Comparison of ENCODE assay signal across 1 cellular context in the genomic region with DNA sequence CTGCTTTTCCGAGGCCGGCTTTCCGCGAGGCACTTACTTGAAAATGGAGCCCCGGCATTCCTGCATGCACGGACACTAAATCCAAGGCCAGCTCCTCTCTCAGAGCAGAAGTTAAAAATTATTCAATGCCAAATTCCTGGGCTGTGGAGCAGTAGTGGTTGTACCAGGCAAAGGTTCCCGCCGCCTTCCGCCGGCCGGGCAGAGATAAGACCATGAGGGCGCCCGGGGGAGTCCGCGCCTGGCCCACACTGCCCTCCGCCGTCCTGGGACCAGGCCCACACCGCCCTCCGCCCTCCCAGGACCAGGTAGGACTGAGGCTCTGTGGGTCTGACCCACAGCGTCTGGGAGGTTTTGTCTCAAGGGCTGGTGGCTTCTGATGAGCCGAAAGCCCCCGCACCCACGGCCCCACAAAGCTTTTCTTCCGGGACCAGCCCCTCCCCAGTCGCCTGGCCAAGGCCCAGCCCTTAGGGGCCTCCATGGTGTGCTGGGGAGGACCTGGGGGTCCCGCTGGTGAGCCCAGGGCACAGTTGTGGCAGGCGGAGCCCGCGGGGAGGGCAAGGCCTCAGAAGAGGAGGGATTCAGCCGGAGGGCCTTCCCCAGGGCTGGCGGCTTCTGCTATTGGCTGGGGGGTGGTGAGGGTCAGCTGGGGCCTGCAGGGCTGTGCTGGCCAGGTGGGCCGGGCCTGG.
TF ChIP-seq lines count a peak whose summit lies in the region.

No MANE protein-coding gene starts in this region.

TF ChIP-seq in HepG2, 621 proteins besides CTCF, POLR2A, EP300 and RAD21 (continued from another document and continues in another):
- TF ChIP-seq, protein P1, sequence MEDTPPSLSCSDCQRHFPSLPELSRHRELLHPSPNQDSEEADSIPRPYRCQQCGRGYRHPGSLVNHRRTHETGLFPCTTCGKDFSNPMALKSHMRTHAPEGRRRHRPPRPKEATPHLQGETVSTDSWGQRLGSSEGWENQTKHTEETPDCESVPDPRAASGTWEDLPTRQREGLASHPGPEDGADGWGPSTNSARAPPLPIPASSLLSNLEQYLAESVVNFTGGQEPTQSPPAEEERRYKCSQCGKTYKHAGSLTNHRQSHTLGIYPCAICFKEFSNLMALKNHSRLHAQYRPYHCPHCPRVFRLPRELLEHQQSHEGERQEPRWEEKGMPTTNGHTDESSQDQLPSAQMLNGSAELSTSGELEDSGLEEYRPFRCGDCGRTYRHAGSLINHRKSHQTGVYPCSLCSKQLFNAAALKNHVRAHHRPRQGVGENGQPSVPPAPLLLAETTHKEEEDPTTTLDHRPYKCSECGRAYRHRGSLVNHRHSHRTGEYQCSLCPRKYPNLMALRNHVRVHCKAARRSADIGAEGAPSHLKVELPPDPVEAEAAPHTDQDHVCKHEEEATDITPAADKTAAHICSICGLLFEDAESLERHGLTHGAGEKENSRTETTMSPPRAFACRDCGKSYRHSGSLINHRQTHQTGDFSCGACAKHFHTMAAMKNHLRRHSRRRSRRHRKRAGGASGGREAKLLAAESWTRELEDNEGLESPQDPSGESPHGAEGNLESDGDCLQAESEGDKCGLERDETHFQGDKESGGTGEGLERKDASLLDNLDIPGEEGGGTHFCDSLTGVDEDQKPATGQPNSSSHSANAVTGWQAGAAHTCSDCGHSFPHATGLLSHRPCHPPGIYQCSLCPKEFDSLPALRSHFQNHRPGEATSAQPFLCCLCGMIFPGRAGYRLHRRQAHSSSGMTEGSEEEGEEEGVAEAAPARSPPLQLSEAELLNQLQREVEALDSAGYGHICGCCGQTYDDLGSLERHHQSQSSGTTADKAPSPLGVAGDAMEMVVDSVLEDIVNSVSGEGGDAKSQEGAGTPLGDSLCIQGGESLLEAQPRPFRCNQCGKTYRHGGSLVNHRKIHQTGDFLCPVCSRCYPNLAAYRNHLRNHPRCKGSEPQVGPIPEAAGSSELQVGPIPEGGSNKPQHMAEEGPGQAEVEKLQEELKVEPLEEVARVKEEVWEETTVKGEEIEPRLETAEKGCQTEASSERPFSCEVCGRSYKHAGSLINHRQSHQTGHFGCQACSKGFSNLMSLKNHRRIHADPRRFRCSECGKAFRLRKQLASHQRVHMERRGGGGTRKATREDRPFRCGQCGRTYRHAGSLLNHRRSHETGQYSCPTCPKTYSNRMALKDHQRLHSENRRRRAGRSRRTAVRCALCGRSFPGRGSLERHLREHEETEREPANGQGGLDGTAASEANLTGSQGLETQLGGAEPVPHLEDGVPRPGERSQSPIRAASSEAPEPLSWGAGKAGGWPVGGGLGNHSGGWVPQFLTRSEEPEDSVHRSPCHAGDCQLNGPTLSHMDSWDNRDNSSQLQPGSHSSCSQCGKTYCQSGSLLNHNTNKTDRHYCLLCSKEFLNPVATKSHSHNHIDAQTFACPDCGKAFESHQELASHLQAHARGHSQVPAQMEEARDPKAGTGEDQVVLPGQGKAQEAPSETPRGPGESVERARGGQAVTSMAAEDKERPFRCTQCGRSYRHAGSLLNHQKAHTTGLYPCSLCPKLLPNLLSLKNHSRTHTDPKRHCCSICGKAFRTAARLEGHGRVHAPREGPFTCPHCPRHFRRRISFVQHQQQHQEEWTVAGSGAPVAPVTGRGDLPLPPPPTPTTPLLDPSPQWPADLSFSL (CRISPR knock-in tag; IDR thresholded peaks at IDR 0.05): no peak
- TF ChIP-seq ZBTB3 (CRISPR knock-in tag; IDR thresholded peaks at IDR 0.05; ENCODE audit: borderline replicate concordance, low read depth) (no peak), ZNF547 (CRISPR knock-in tag; IDR thresholded peaks at IDR 0.05) (no peak; the same call in 1 of the 2 replicates), TGIF2 (CRISPR knock-in tag; IDR thresholded peaks at IDR 0.05) (0 out of 2 replicates have a peak, but pooled peaks have one; percentile 58), SYNCRIP (IDR thresholded peaks at IDR 0.05; ENCODE audit: insufficient read depth, low read depth, low read length) (no peak), GZF1 (CRISPR knock-in tag; IDR thresholded peaks at IDR 0.05) (no peak), ZNF335 (CRISPR knock-in tag; IDR thresholded peaks at IDR 0.05) (peak; percentile 65; the same call in 1 of the 2 replicates), ZNF709 (CRISPR knock-in tag; IDR thresholded peaks at IDR 0.05) (peak; percentile 46; the same call in 1 of the 2 replicates), DNMT3B (CRISPR knock-in tag; conservative IDR thresholded peaks at IDR 0.05) (no peak), ZNF737 (CRISPR knock-in tag; IDR thresholded peaks at IDR 0.05; ENCODE audit: borderline replicate concordance) (no peak), RXRA (CRISPR knock-in tag; IDR thresholded peaks at IDR 0.05) (0 out of 2 replicates have a peak, but pooled peaks have one; percentile 24), ZNF883 (CRISPR knock-in tag; IDR thresholded peaks at IDR 0.05; ENCODE audit: not compliant biosample characterization) (peak; percentile 17), ARNT (IDR thresholded peaks at IDR 0.05) (no peak), ZNF569 (CRISPR knock-in tag; IDR thresholded peaks at IDR 0.05; ENCODE audit: borderline replicate concordance) (no peak), ZNF251 (CRISPR knock-in tag; IDR thresholded peaks at IDR 0.05) (0 out of 2 replicates have a peak, but pooled peaks have one; percentile 38), EZH2 (conservative IDR thresholded peaks at IDR 0.05; ENCODE audit: low read depth, low read length) (no peak), ZNF629 (CRISPR knock-in tag; conservative IDR thresholded peaks at IDR 0.05) (no peak), HOXA9 (CRISPR knock-in tag; IDR thresholded peaks at IDR 0.05; ENCODE audit: borderline replicate concordance) (peak; percentile 53; the same call in 1 of the 2 replicates), ZBTB42 (CRISPR knock-in tag; IDR thresholded peaks at IDR 0.05) (no peak), MEF2D (CRISPR knock-in tag; IDR thresholded peaks at IDR 0.05) (no peak), ZNF788 (CRISPR knock-in tag; IDR thresholded peaks at IDR 0.05; ENCODE audit: borderline replicate concordance) (0 out of 2 replicates have a peak, but pooled peaks have one; percentile 31), GABPB1 (CRISPR knock-in tag; IDR thresholded peaks at IDR 0.05) (peak; percentile 57; the same call in 1 of the 2 replicates), ZIK1 (CRISPR knock-in tag; IDR thresholded peaks at IDR 0.05; ENCODE audit: borderline replicate concordance, low read depth) (no peak; the same call in 1 of the 2 replicates), KLF11 (CRISPR knock-in tag; IDR thresholded peaks at IDR 0.05) (peak; percentile 44; the same call in 1 of the 2 replicates), ZNF3 (CRISPR knock-in tag; IDR thresholded peaks at IDR 0.05) (peak; percentile 41; the same call in 1 of the 2 replicates), ZNF563 (CRISPR knock-in tag; IDR thresholded peaks at IDR 0.05) (0 out of 2 replicates have a peak, but pooled peaks have one; percentile 44), ZKSCAN1 (IDR thresholded peaks at IDR 0.05; ENCODE audit: low read length) (no peak), ZNF530 (CRISPR knock-in tag; IDR thresholded peaks at IDR 0.05; ENCODE audit: low read depth) (no peak), NR2F6 (IDR thresholded peaks at IDR 0.05) (no peak), NR2F6 (CRISPR knock-in tag; IDR thresholded peaks at IDR 0.05) (no peak), ZNF672 (CRISPR knock-in tag; IDR thresholded peaks at IDR 0.05) (no peak), ZBTB7B (CRISPR knock-in tag; IDR thresholded peaks at IDR 0.05) (0 out of 2 replicates have a peak, but pooled peaks have one; percentile 27), ZNF776 (CRISPR knock-in tag; IDR thresholded peaks at IDR 0.05) (no peak), ZNF720 (CRISPR knock-in tag; IDR thresholded peaks at IDR 0.05) (no peak)
- TF ChIP-seq, protein P2, sequence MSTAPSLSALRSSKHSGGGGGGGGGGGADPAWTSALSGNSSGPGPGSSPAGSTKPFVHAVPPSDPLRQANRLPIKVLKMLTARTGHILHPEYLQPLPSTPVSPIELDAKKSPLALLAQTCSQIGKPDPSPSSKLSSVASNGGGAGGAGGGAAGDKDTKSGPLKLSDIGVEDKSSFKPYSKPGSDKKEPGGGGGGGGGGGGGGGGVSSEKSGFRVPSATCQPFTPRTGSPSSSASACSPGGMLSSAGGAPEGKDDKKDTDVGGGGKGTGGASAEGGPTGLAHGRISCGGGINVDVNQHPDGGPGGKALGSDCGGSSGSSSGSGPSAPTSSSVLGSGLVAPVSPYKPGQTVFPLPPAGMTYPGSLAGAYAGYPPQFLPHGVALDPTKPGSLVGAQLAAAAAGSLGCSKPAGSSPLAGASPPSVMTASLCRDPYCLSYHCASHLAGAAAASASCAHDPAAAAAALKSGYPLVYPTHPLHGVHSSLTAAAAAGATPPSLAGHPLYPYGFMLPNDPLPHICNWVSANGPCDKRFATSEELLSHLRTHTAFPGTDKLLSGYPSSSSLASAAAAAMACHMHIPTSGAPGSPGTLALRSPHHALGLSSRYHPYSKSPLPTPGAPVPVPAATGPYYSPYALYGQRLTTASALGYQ (CRISPR knock-in tag; IDR thresholded peaks at IDR 0.05): no peak
- TF ChIP-seq, protein P3, sequence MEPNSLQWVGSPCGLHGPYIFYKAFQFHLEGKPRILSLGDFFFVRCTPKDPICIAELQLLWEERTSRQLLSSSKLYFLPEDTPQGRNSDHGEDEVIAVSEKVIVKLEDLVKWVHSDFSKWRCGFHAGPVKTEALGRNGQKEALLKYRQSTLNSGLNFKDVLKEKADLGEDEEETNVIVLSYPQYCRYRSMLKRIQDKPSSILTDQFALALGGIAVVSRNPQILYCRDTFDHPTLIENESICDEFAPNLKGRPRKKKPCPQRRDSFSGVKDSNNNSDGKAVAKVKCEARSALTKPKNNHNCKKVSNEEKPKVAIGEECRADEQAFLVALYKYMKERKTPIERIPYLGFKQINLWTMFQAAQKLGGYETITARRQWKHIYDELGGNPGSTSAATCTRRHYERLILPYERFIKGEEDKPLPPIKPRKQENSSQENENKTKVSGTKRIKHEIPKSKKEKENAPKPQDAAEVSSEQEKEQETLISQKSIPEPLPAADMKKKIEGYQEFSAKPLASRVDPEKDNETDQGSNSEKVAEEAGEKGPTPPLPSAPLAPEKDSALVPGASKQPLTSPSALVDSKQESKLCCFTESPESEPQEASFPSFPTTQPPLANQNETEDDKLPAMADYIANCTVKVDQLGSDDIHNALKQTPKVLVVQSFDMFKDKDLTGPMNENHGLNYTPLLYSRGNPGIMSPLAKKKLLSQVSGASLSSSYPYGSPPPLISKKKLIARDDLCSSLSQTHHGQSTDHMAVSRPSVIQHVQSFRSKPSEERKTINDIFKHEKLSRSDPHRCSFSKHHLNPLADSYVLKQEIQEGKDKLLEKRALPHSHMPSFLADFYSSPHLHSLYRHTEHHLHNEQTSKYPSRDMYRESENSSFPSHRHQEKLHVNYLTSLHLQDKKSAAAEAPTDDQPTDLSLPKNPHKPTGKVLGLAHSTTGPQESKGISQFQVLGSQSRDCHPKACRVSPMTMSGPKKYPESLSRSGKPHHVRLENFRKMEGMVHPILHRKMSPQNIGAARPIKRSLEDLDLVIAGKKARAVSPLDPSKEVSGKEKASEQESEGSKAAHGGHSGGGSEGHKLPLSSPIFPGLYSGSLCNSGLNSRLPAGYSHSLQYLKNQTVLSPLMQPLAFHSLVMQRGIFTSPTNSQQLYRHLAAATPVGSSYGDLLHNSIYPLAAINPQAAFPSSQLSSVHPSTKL (CRISPR knock-in tag; IDR thresholded peaks at IDR 0.05): peak; percentile 30; the same call in 1 of the 2 replicates
- TF ChIP-seq, protein P4, sequence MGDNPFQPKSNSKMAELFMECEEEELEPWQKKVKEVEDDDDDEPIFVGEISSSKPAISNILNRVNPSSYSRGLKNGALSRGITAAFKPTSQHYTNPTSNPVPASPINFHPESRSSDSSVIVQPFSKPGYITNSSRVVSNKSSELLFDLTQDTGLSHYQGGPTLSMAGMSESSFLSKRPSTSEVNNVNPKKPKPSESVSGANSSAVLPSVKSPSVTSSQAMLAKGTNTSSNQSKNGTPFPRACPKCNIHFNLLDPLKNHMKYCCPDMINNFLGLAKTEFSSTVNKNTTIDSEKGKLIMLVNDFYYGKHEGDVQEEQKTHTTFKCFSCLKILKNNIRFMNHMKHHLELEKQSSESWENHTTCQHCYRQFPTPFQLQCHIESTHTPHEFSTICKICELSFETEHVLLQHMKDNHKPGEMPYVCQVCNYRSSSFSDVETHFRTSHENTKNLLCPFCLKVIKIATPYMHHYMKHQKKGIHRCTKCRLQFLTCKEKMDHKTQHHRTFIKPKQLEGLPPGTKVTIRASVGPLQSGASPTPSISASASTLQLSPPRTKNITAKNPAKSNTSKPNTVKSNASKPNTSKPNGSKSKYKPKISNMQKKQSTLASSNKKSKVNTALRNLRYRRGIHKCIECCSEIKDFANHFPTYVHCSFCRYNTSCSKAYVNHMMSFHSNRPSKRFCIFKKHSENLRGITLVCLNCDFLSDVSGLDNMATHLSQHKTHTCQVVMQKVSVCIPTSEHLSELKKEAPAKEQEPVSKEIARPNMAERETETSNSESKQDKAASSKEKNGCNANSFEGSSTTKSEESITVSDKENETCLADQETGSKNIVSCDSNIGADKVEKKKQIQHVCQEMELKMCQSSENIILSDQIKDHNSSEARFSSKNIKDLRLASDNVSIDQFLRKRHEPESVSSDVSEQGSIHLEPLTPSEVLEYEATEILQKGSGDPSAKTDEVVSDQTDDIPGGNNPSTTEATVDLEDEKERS (CRISPR knock-in tag; IDR thresholded peaks at IDR 0.05): no peak
- TF ChIP-seq, protein P5, sequence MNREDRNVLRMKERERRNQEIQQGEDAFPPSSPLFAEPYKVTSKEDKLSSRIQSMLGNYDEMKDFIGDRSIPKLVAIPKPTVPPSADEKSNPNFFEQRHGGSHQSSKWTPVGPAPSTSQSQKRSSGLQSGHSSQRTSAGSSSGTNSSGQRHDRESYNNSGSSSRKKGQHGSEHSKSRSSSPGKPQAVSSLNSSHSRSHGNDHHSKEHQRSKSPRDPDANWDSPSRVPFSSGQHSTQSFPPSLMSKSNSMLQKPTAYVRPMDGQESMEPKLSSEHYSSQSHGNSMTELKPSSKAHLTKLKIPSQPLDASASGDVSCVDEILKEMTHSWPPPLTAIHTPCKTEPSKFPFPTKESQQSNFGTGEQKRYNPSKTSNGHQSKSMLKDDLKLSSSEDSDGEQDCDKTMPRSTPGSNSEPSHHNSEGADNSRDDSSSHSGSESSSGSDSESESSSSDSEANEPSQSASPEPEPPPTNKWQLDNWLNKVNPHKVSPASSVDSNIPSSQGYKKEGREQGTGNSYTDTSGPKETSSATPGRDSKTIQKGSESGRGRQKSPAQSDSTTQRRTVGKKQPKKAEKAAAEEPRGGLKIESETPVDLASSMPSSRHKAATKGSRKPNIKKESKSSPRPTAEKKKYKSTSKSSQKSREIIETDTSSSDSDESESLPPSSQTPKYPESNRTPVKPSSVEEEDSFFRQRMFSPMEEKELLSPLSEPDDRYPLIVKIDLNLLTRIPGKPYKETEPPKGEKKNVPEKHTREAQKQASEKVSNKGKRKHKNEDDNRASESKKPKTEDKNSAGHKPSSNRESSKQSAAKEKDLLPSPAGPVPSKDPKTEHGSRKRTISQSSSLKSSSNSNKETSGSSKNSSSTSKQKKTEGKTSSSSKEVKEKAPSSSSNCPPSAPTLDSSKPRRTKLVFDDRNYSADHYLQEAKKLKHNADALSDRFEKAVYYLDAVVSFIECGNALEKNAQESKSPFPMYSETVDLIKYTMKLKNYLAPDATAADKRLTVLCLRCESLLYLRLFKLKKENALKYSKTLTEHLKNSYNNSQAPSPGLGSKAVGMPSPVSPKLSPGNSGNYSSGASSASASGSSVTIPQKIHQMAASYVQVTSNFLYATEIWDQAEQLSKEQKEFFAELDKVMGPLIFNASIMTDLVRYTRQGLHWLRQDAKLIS (CRISPR knock-in tag; IDR thresholded peaks at IDR 0.05): 0 out of 2 replicates have a peak, but pooled peaks have one; percentile 28
- TF ChIP-seq, protein P6, sequence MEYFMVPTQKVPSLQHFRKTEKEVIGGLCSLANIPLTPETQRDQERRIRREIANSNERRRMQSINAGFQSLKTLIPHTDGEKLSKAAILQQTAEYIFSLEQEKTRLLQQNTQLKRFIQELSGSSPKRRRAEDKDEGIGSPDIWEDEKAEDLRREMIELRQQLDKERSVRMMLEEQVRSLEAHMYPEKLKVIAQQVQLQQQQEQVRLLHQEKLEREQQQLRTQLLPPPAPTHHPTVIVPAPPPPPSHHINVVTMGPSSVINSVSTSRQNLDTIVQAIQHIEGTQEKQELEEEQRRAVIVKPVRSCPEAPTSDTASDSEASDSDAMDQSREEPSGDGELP (IDR thresholded peaks at IDR 0.05; ENCODE audit: borderline replicate concordance, low read depth): peak; percentile 47; the same call in 1 of the 2 replicates
